Comparison of ENCODE assay signal across 20 cellular contexts in genomic region chr2:196538189-196538588, GRCh38.
"Had no signal": no experiment of that assay in that cellular context is flagged by ENCODE, and none has a peak within 500 bp of the region (broad histone marks: within the 10 kb centered on the region; RNA-seq: fewer than 3 reads in every experiment).

No MANE protein-coding gene starts in this region.

- H3K27ac Mint-ChIP-seq: endodermal cell, naive B cell, nephron had no signal

- H3K4me1 ChIP-seq: colonic mucosa, foreskin keratinocyte, parathyroid adenoma, stomach, transverse colon had no signal

- H3K27ac ChIP-seq: colonic mucosa, foreskin keratinocyte, parathyroid adenoma, stomach, thoracic aorta, transverse colon had no signal

- H3K4me3 Mint-ChIP-seq: endodermal cell, naive B cell, nephron had no signal

- H3K36me3 Mint-ChIP-seq: naive B cell had no signal

- H3K79me2 ChIP-seq: parathyroid adenoma had no signal

- H3K9me3 ChIP-seq: colonic mucosa, stomach, thoracic aorta, transverse colon had no signal

- ATAC-seq: foreskin keratinocyte, left lobe of liver had no signal

- H3K9me3 Mint-ChIP-seq: endodermal cell, naive B cell, nephron had no signal

- H3K4me3 ChIP-seq: colonic mucosa, stomach, thoracic aorta, transverse colon had no signal

- DNase-seq: colonic mucosa; dermis blood vessel endothelial cell; endodermal cell; erythroblast; foreskin keratinocyte; head of caudate nucleus; hypothalamus; kidney glomerular epithelial cell; mesendoderm; naive B cell; occipital lobe; stimulated activated CD4-positive, alpha-beta T cell treated with anti-CD3 and anti-CD28 coated beads, Interleukin-12 subunit alpha, Interleukin-12 subunit beta, amount 100 ng/mL, for 4 hours; stimulated activated naive CD4-positive, alpha-beta T cell; stomach; substantia nigra; transverse colon had no signal

- H3K36me3 ChIP-seq: colonic mucosa, stomach, thoracic aorta, transverse colon had no signal

- H2AFZ ChIP-seq: parathyroid adenoma had no signal

- H3K27me3 ChIP-seq: colonic mucosa, stomach, transverse colon had no signal

- H3K9ac ChIP-seq: parathyroid adenoma had no signal

- H3K4me1 Mint-ChIP-seq: endodermal cell, naive B cell had no signal
